In the genomic region with DNA sequence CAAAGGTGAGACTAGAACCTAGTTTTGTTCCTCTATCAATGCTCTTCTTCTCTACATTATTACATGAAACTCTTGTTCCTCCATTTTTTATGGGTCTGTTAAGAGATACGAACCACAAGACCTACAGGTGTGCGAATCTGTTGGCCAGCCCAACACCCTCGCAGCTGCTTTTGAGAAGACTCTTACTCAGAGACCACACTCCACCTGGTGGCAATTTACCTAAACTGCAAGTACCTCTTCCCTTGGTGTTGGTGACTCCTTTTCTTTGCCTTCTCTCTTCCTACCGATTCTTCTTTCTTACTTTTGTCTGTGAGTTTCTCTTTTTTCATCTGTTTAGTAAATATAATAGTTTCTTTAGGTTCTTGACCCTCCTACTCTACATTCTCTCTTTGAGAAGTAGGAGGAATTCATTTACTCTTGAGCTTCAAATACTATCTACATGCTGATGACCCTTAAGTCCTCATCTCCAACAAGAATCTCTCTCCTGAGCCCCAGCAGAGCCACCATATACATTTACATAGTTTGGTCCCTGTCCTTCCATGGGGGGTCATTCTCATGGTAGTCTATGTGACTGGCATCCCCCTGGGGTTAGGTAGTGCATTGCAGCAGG, we compare ENCODE assay signal across 8 cellular contexts.
A peak's percentile ranks its signal among the peaks of the same experiment; 100 is the strongest.
DNase-seq lines count a peak whose midpoint lies in the region; ATAC-seq and TF ChIP-seq lines count a peak whose summit lies in the region.

No MANE protein-coding gene starts in this region.

- WGBS in right lobe of liver (ENCODE audit: insufficient coverage, low coverage, low lambda C conversion rate, missing lambda C conversion rate), result 8% methylated on average over 4 of the region's 4 CpGs

- ATAC-seq in GM18861 (IDR thresholded peaks at IDR 0.05; ENCODE audit: unreplicated experiment), result peak; percentile 89
- peak; percentile 77 for ATAC-seq in HG03060 (IDR thresholded peaks at IDR 0.05; ENCODE audit: low read depth, unreplicated experiment)
- peak; percentile 91 to 96 (median 95) for ATAC-seq in right lobe of liver

- no peaks in the 10 kb centered on the region for H3K9me3 ChIP-seq in right lobe of liver

- no peak overlapping the region for H3K27ac ChIP-seq in right lobe of liver

- no peak for TF ChIP-seq POLR2A in right lobe of liver (IDR thresholded peaks at IDR 0.05)

- H3K4me3 ChIP-seq in choroid plexus epithelial cell (ENCODE audit: low read depth, low read length) (no peak overlapping the region), right lobe of liver (no peak overlapping the region)

- H3K36me3 ChIP-seq in right lobe of liver, result no peaks in the 10 kb centered on the region

- no peaks in the 10 kb centered on the region for H3K4me1 ChIP-seq in right lobe of liver

- intact Hi-C loops in right lobe of liver (cut with DNase I), result loop anchor here (5.0 to 10.0 kb wide), 3 partner anchors 280 to 398 kb away; no protein-coding TSS in a partner anchor

- no peaks in the 10 kb centered on the region for H3K27me3 ChIP-seq in right lobe of liver

- TF ChIP-seq CTCF in AG09319 (IDR thresholded peaks at IDR 0.05; ENCODE audit: low read depth, low read length) (peak; percentile 78), choroid plexus epithelial cell (conservative IDR thresholded peaks at IDR 0.05; ENCODE audit: low read depth, low read length) (peak; percentile 84), right lobe of liver (IDR thresholded peaks at IDR 0.05) (peak; percentile 78 to 83 (median 81))

- DNase-seq in AG09319 (ENCODE audit: extremely low read depth, low read depth) (peak; percentile 37), NCI-H2196 (lab: John Stamatoyannopoulos, UW; ENCODE audit: unreplicated experiment) (peak; percentile 24), choroid plexus epithelial cell (ENCODE audit: low read depth) (peak; percentile 90), right lobe of liver (peak; percentile 35 to 72 (median 56))
- peak; percentile 3 to 21 (median 8) for DNase-seq in activated CD4-positive, CD25-positive, alpha-beta regulatory T cell (lab: John Stamatoyannopoulos, UW)
- peak; percentile 1 to 14 for DNase-seq in stimulated activated CD8-positive, alpha-beta memory T cell treated with anti-CD3 and anti-CD28 coated beads, Interleukin-2, amount 100 ng/mL, for 1 hour (ENCODE audit: low read depth in 2 of 2)

Comparison
In these comparisons a context has a peak if more than half of its experiments do, and no peak if none do; other contexts are left out.
1. DNase-seq: peak in every context shown above with its lines; median percentile 90 in choroid plexus epithelial cell; 56 in right lobe of liver; 37 in AG09319; 24 in NCI-H2196; 8 in activated CD4-positive, CD25-positive, alpha-beta regulatory T cell; 8 in stimulated activated CD8-positive, alpha-beta memory T cell treated with anti-CD3 and anti-CD28 coated beads, Interleukin-2, amount 100 ng/mL, for 1 hour.